ENCODE assay signal across 8 cellular contexts in the genomic region with DNA sequence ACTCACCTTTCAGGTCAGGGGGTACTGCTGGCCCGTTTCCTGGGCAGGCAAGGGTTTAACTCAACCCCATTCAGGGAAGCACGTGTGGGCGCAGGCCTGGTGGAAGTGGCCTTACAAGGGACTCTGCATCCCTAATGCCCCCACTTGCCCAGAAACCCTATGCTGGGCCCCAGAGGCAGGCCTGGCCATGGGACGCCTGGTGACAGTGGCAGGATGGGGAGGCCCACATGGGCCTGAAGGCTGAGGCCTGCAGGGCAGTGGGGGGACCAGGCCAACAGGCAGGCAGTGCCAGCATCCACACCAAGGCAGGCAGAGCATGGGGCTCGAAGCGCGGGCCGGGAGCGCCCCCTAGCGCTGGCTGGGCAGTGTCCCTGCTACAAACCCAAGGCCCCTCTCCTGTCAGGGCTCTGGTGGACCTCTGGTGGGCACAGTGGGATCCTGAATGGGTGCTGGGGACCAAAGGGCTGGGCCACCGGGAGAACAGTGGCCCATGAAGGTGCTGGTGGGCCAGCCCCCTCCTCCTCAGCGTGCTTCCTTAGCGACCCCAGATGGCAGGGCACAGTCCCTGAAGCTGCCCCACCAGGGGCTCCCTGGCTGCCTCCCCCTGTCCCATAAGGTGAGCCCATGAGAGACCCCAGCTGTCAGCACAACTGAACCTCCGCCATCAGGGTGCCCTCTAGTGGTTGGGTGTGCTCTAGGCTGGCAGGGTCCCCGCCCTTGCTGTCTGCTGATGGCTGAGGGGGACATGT. TPM values are rescaled to one million over a fixed set of nuclear protein-coding genes. Genes with fewer than 3 reads are reported as not detected.
DNase-seq lines count a peak whose midpoint lies in the region; ATAC-seq and TF ChIP-seq lines count a peak whose summit lies in the region.

No MANE protein-coding gene starts in this region.

- TF ChIP-seq CTCF in AG04450 (IDR thresholded peaks at IDR 0.05; ENCODE audit: low read depth, low read length) = peak; percentile 81

- H3K27ac ChIP-seq in AG04450 (ENCODE audit: low read depth, low read length) = no peak overlapping the region

- CTCF ChIA-PET in AG04450 (lab: Charles Lee) = interaction anchor here (0.5 to 3.8 kb wide), 21 partner anchors 8 to 195 kb away, joined by 3 to 33 read pairs (median 4); no protein-coding TSS in a partner anchor
- CTCF ChIA-PET in activated CD4-positive, alpha-beta memory T cell treated with anti-CD3 and anti-CD28 coated beads, Interleukin-2, amount 10 ng/mL, durations not matched to agents 7 days and 5 days (lab: Charles Lee) = interaction anchor here (0.6 to 4.4 kb wide), 5 partner anchors 9 to 126 kb away, joined by 3 to 34 read pairs (median 7); no protein-coding TSS in a partner anchor

- H3K4me3 ChIP-seq in AG04450 (ENCODE audit: low read depth, low read length) = no peak overlapping the region

- no peaks in the 10 kb centered on the region; the same call in 1 of the 2 replicates for H3K9me3 ChIP-seq in AG04450 (ENCODE audit: control insufficient read depth, insufficient read depth, low read length)

- no peak overlapping the region for H3K27ac Mint-ChIP-seq in activated CD4-positive, alpha-beta memory T cell treated with anti-CD3 and anti-CD28 coated beads, Interleukin-2, amount 10 ng/mL, durations not matched to agents 7 days and 5 days

- no peak overlapping the region for H3K4me3 Mint-ChIP-seq in activated CD4-positive, alpha-beta memory T cell treated with anti-CD3 and anti-CD28 coated beads, Interleukin-2, amount 10 ng/mL, durations not matched to agents 7 days and 5 days

- no peaks in the 10 kb centered on the region for H3K4me1 Mint-ChIP-seq in activated CD4-positive, alpha-beta memory T cell treated with anti-CD3 and anti-CD28 coated beads, Interleukin-2, amount 10 ng/mL, durations not matched to agents 7 days and 5 days

- no peaks in the 10 kb centered on the region for H3K9me3 Mint-ChIP-seq in activated CD4-positive, alpha-beta memory T cell treated with anti-CD3 and anti-CD28 coated beads, Interleukin-2, amount 10 ng/mL, durations not matched to agents 7 days and 5 days

- peaks cover 13% of the 10 kb centered on the region for H3K36me3 Mint-ChIP-seq in activated CD4-positive, alpha-beta memory T cell treated with anti-CD3 and anti-CD28 coated beads, Interleukin-2, amount 10 ng/mL, durations not matched to agents 7 days and 5 days (ENCODE audit: low read depth)

- H3K27me3 Mint-ChIP-seq in activated CD4-positive, alpha-beta memory T cell treated with anti-CD3 and anti-CD28 coated beads, Interleukin-2, amount 10 ng/mL, durations not matched to agents 7 days and 5 days = no peaks in the 10 kb centered on the region

- no peaks in the 10 kb centered on the region for H3K27me3 ChIP-seq in AG04450 (ENCODE audit: control insufficient read depth, insufficient read depth, low read length)

- no peak for ATAC-seq in HG03442 (IDR thresholded peaks at IDR 0.05; ENCODE audit: unreplicated experiment)

- POLR2A ChIA-PET in AG04450 (lab: Yijun Ruan, JAX) = no interaction called here
- POLR2A ChIA-PET in activated CD4-positive, alpha-beta memory T cell treated with anti-CD3 and anti-CD28 coated beads, Interleukin-2, amount 10 ng/mL, durations not matched to agents 7 days and 5 days (lab: Charles Lee) = interaction anchor here (0.6 kb wide), 1 partner anchor 70 kb away, joined by 3 read pairs; no protein-coding TSS in a partner anchor

- peak; percentile 24 for DNase-seq in AG04450 (ENCODE audit: low read depth, low spot score)
- peak; percentile 95 for DNase-seq in GM19240 (ENCODE audit: insufficient read length, low spot score)
- DNase-seq in NCI-H526 treated with DMSO at 0.1 percent for 48 hours (lab: John Stamatoyannopoulos, UW) = peak; percentile 30
- DNase-seq in activated CD4-positive, alpha-beta memory T cell treated with anti-CD3 and anti-CD28 coated beads, Interleukin-2, amount 10 ng/mL, durations not matched to agents 7 days and 5 days = peak; percentile 79
- peak; percentile 25 for DNase-seq in effector CD8-positive, alpha-beta T cell (lab: John Stamatoyannopoulos, UW)
- peak; percentile 66 to 83 for DNase-seq in lung microvascular endothelial cell (ENCODE audit: low read depth in 2 of 2)
- DNase-seq in stimulated activated CD8-positive, alpha-beta memory T cell treated with anti-CD3 and anti-CD28 coated beads, Interleukin-15, amount 100 ng/mL, for 1 hour (ENCODE audit: low read depth) = peak; percentile 30

RNA-seq across cellular contexts. Expression of a gene that starts 16.8 kb away (rescaled TPM):
- polyA plus RNA-seq in AG04450 (2011; rRNA removed) = 0.06 and 0.21 TPM in 2 replicates
- 0.39 TPM in 1 of 2 replicates, not detected in the other for polyA minus RNA-seq in AG04450 (2011; rRNA and poly(A)+ RNA removed)
- under 1 TPM; 0.18 to 0.45 TPM for total RNA-seq in activated CD4-positive, alpha-beta memory T cell treated with anti-CD3 and anti-CD28 coated beads, Interleukin-2, amount 10 ng/mL, durations not matched to agents 7 days and 5 days
- total RNA-seq in lung microvascular endothelial cell = 0.79 and 1.3 TPM in 2 replicates

RNA-seq across cellular contexts. Expression of a gene that starts 46.0 kb away (rescaled TPM):
- polyA plus RNA-seq in AG04450 (2011; rRNA removed) = 11.9 and 15.2 TPM in 2 replicates
- 32.8 and 36.0 TPM in 2 replicates for polyA minus RNA-seq in AG04450 (2011; rRNA and poly(A)+ RNA removed)
- total RNA-seq in activated CD4-positive, alpha-beta memory T cell treated with anti-CD3 and anti-CD28 coated beads, Interleukin-2, amount 10 ng/mL, durations not matched to agents 7 days and 5 days = 10 to 100 TPM; 36.6 to 39.3 TPM
- 48.6 and 70.2 TPM in 2 replicates for total RNA-seq in lung microvascular endothelial cell

Comparison
In these comparisons a context has a peak if more than half of its experiments do, and no peak if none do; other contexts are left out.
1. DNase-seq: peak in every context shown above with its lines; median percentile 95 in GM19240; 79 in activated CD4-positive, alpha-beta memory T cell treated with anti-CD3 and anti-CD28 coated beads, Interleukin-2, amount 10 ng/mL, durations not matched to agents 7 days and 5 days; 74 in lung microvascular endothelial cell; 30 in NCI-H526 treated with DMSO at 0.1 percent for 48 hours; 30 in stimulated activated CD8-positive, alpha-beta memory T cell treated with anti-CD3 and anti-CD28 coated beads, Interleukin-15, amount 100 ng/mL, for 1 hour; 25 in effector CD8-positive, alpha-beta T cell; 24 in AG04450.